12 cellular contexts compared by ENCODE assay signal in genomic region chr20:43824699-43825402, GRCh38.
A peak's percentile ranks its signal among the peaks of the same experiment; 100 is the strongest.
DNase-seq lines count a peak whose midpoint lies in the region; ATAC-seq lines count a peak whose summit lies in the region.
"Had no signal": no experiment of that assay in that cellular context is flagged by ENCODE, and none has a peak within 500 bp of the region (broad histone marks: within the 10 kb centered on the region; RNA-seq: fewer than 3 reads in every experiment).

No MANE protein-coding gene starts in this region.

- no peaks in the 10 kb centered on the region for H3K27me3 ChIP-seq in H7 (ENCODE audit: control insufficient read depth, insufficient read depth, low read length)

- no peak for ATAC-seq in GM21619 (IDR thresholded peaks at IDR 0.05; ENCODE audit: unreplicated experiment)
- no peak for ATAC-seq in activated CD8-positive, alpha-beta memory T cell treated with anti-CD3 and anti-CD28 coated beads, Interleukin-2, amount 10 ng/mL, durations not matched to agents 7 days and 5 days
- ATAC-seq: activated CD8-positive, alpha-beta T cell treated with anti-CD3 and anti-CD28 coated beads, Interleukin-2, amount 10 ng/mL, durations not matched to agents 7 days and 5 days; HCT116 had no signal

- DNase-seq in COLO668 (lab: John Stamatoyannopoulos, UW; ENCODE audit: unreplicated experiment): peak; percentile 43
- peak; percentile 60 for DNase-seq in H7
- DNase-seq in RPMI7951 (ENCODE audit: low read depth): peak; percentile 79
- DNase-seq in iPS-NIHi11 (ENCODE audit: low spot score): peak; percentile 63
- DNase-seq in activated naive CD4-positive, alpha-beta T cell treated with Interleukin-2 at 50 U/mL for 16 hours: no peak
- DNase-seq in activated CD8-positive, alpha-beta memory T cell treated with anti-CD3 and anti-CD28 coated beads, Interleukin-2, amount 10 ng/mL, durations not matched to agents 7 days and 5 days: no peak
- no peak for DNase-seq in activated CD4-positive, alpha-beta T cell treated with anti-CD3 and anti-CD28 coated beads for 4 hours
- DNase-seq: activated CD8-positive, alpha-beta T cell treated with anti-CD3 and anti-CD28 coated beads, Interleukin-2, amount 10 ng/mL, durations not matched to agents 7 days and 5 days; NCI-H446 treated with DMSO at 0.1 percent for 48 hours; stimulated activated CD8-positive, alpha-beta memory T cell treated with anti-CD3 and anti-CD28 coated beads, Interleukin-4, amount 100 ng/mL, for 48 hours had no signal

- H3K36me3 ChIP-seq in H7 (replicated peaks; ENCODE audit: control insufficient read depth, insufficient read depth, low read length): no peaks in the 10 kb centered on the region

- CTCF ChIA-PET in activated CD8-positive, alpha-beta memory T cell treated with anti-CD3 and anti-CD28 coated beads, Interleukin-2, amount 10 ng/mL, durations not matched to agents 7 days and 5 days (lab: Charles Lee): interaction anchor here (2.0 kb wide), 1 partner anchor 15 kb away, joined by 4 read pairs; no protein-coding TSS in a partner anchor

- no peaks in the 10 kb centered on the region for H3K36me3 Mint-ChIP-seq in activated CD8-positive, alpha-beta memory T cell treated with anti-CD3 and anti-CD28 coated beads, Interleukin-2, amount 10 ng/mL, durations not matched to agents 7 days and 5 days

- peaks cover 17% of the 10 kb centered on the region for H3K4me1 Mint-ChIP-seq in activated CD8-positive, alpha-beta memory T cell treated with anti-CD3 and anti-CD28 coated beads, Interleukin-2, amount 10 ng/mL, durations not matched to agents 7 days and 5 days

- H3K27ac Mint-ChIP-seq in activated CD8-positive, alpha-beta memory T cell treated with anti-CD3 and anti-CD28 coated beads, Interleukin-2, amount 10 ng/mL, durations not matched to agents 7 days and 5 days: no peak overlapping the region
- H3K27ac Mint-ChIP-seq: activated CD8-positive, alpha-beta T cell treated with anti-CD3 and anti-CD28 coated beads, Interleukin-2, amount 10 ng/mL, durations not matched to agents 7 days and 5 days had no signal

- no peak overlapping the region for H3K4me3 ChIP-seq in H7 (ENCODE audit: insufficient read depth, low read depth, low read length)

- peaks cover 42% of the 10 kb centered on the region for H3K27me3 Mint-ChIP-seq in activated CD8-positive, alpha-beta memory T cell treated with anti-CD3 and anti-CD28 coated beads, Interleukin-2, amount 10 ng/mL, durations not matched to agents 7 days and 5 days

- H3K4me3 Mint-ChIP-seq in activated CD8-positive, alpha-beta memory T cell treated with anti-CD3 and anti-CD28 coated beads, Interleukin-2, amount 10 ng/mL, durations not matched to agents 7 days and 5 days: no peak overlapping the region
- H3K4me3 Mint-ChIP-seq: activated CD8-positive, alpha-beta T cell treated with anti-CD3 and anti-CD28 coated beads, Interleukin-2, amount 10 ng/mL, durations not matched to agents 7 days and 5 days had no signal

- H3K9me3 Mint-ChIP-seq in activated CD8-positive, alpha-beta memory T cell treated with anti-CD3 and anti-CD28 coated beads, Interleukin-2, amount 10 ng/mL, durations not matched to agents 7 days and 5 days (ENCODE audit: low read depth): no peaks in the 10 kb centered on the region

Comparison
In these comparisons a context has a peak if more than half of its experiments do, and no peak if none do; other contexts are left out.
1. DNase-seq: peak in COLO668 (single experiment), H7 (single experiment), RPMI7951 (single experiment) and iPS-NIHi11 (single experiment); none in activated naive CD4-positive, alpha-beta T cell treated with Interleukin-2 at 50 U/mL for 16 hours (single experiment), activated CD8-positive, alpha-beta memory T cell treated with anti-CD3 and anti-CD28 coated beads, Interleukin-2, amount 10 ng/mL, durations not matched to agents 7 days and 5 days (single experiment) and activated CD4-positive, alpha-beta T cell treated with anti-CD3 and anti-CD28 coated beads for 4 hours (0 of 2).